ENCODE assay signal across 1 cellular context in the genomic region with DNA sequence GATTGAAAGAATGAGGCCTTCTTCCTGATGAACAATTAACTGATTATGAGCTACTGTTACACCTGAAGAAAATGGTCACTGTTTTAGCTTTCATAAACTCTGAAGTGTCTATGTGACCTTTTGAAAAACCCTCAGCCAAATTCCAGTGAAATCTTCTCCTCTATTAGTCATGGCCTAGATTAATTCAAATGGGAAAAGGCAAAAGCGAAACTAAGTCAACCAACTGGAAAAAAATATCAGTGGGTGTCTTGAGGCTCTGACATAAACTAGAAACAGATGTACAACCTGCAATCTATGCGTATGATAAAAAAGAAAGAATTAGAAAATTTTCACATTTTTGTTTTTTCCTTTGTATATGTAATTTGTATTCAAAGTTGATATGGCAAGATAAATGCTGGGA.
TF ChIP-seq lines count a peak whose summit lies in the region.

No MANE protein-coding gene starts in this region.

TF ChIP-seq in IMR-90, 13 proteins besides CTCF, POLR2A, EP300 and RAD21 (continued from another document):
- TF ChIP-seq, protein P1, sequence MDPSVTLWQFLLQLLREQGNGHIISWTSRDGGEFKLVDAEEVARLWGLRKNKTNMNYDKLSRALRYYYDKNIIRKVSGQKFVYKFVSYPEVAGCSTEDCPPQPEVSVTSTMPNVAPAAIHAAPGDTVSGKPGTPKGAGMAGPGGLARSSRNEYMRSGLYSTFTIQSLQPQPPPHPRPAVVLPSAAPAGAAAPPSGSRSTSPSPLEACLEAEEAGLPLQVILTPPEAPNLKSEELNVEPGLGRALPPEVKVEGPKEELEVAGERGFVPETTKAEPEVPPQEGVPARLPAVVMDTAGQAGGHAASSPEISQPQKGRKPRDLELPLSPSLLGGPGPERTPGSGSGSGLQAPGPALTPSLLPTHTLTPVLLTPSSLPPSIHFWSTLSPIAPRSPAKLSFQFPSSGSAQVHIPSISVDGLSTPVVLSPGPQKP (IDR thresholded peaks at IDR 0.05; ENCODE audit: borderline replicate concordance, low read depth, low read length): no peak
- no peak for TF ChIP-seq BHLHE40 (IDR thresholded peaks at IDR 0.05; ENCODE audit: low read depth, low read length)
- no peak for TF ChIP-seq RCOR1 (IDR thresholded peaks at IDR 0.05; ENCODE audit: insufficient replicate concordance, low read length)
